Comparison of ENCODE assay signal across 8 cellular contexts in genomic region chr2:57549642-57550102, GRCh38.
A peak's percentile ranks its signal among the peaks of the same experiment; 100 is the strongest.
DNase-seq lines count a peak whose midpoint lies in the region; ATAC-seq and TF ChIP-seq lines count a peak whose summit lies in the region.

No MANE protein-coding gene starts in this region.

- no peak overlapping the region for H3K4me3 Mint-ChIP-seq in activated CD4-positive, alpha-beta T cell treated with anti-CD3 and anti-CD28 coated beads for 36 hours
- no peak overlapping the region for H3K4me3 Mint-ChIP-seq in activated CD4-positive, alpha-beta T cell treated with anti-CD3 and anti-CD28 coated beads, Interleukin-2, amount 10 ng/mL, durations not matched to agents 24 days and 14 days

- TF ChIP-seq CTCF in cardiac fibroblast (IDR thresholded peaks at IDR 0.05; ENCODE audit: low read depth, low read length): peak; percentile 35
- TF ChIP-seq CTCF in gastroesophageal sphincter (IDR thresholded peaks at IDR 0.05): no peak
- no peak for TF ChIP-seq CTCF in esophagus squamous epithelium (IDR thresholded peaks at IDR 0.05)

- CTCF ChIA-PET in activated CD4-positive, alpha-beta T cell treated with anti-CD3 and anti-CD28 coated beads for 36 hours (lab: Charles Lee): no interaction called here

- H3K36me3 Mint-ChIP-seq in activated CD4-positive, alpha-beta T cell treated with anti-CD3 and anti-CD28 coated beads for 36 hours (ENCODE audit: low read depth): no peaks in the 10 kb centered on the region
- no peaks in the 10 kb centered on the region for H3K36me3 Mint-ChIP-seq in activated CD4-positive, alpha-beta T cell treated with anti-CD3 and anti-CD28 coated beads, Interleukin-2, amount 10 ng/mL, durations not matched to agents 24 days and 14 days (ENCODE audit: low read depth)

- H3K4me3 ChIP-seq in cardiac fibroblast (replicated peaks in 1 of 2; ENCODE audit: low read depth in 2 of 2, low read length in 2 of 2): no peak overlapping the region
- H3K4me3 ChIP-seq in gastroesophageal sphincter: no peak overlapping the region
- no peak overlapping the region for H3K4me3 ChIP-seq in esophagus squamous epithelium

- no peaks in the 10 kb centered on the region for H3K27me3 Mint-ChIP-seq in activated CD4-positive, alpha-beta T cell treated with anti-CD3 and anti-CD28 coated beads for 36 hours
- no peaks in the 10 kb centered on the region for H3K27me3 Mint-ChIP-seq in activated CD4-positive, alpha-beta T cell treated with anti-CD3 and anti-CD28 coated beads, Interleukin-2, amount 10 ng/mL, durations not matched to agents 24 days and 14 days

- TF ChIP-seq EP300 in gastroesophageal sphincter (IDR thresholded peaks at IDR 0.05): no peak

- H3K27ac ChIP-seq in gastroesophageal sphincter (no peak overlapping the region), esophagus squamous epithelium (no peak overlapping the region)

- H3K27ac Mint-ChIP-seq in activated CD4-positive, alpha-beta T cell treated with anti-CD3 and anti-CD28 coated beads for 36 hours: no peak overlapping the region
- H3K27ac Mint-ChIP-seq in activated CD4-positive, alpha-beta T cell treated with anti-CD3 and anti-CD28 coated beads, Interleukin-2, amount 10 ng/mL, durations not matched to agents 24 days and 14 days: no peak overlapping the region

- peaks cover 3% of the 10 kb centered on the region for H3K4me1 Mint-ChIP-seq in activated CD4-positive, alpha-beta T cell treated with anti-CD3 and anti-CD28 coated beads for 36 hours
- H3K4me1 Mint-ChIP-seq in activated CD4-positive, alpha-beta T cell treated with anti-CD3 and anti-CD28 coated beads, Interleukin-2, amount 10 ng/mL, durations not matched to agents 24 days and 14 days: no peaks in the 10 kb centered on the region

- no peaks in the 10 kb centered on the region for H3K36me3 ChIP-seq in gastroesophageal sphincter
- no peaks in the 10 kb centered on the region for H3K36me3 ChIP-seq in esophagus squamous epithelium

- H3K9me3 ChIP-seq in gastroesophageal sphincter (peaks cover 0 to 11% (median 0%) of the 10 kb centered on the region in 3 donors), esophagus squamous epithelium (peaks cover 0 to 13% (median 0%) of the 10 kb centered on the region in 3 donors)

- WGBS in gastroesophageal sphincter (ENCODE audit: low coverage in 1 of 2), 2 donors: 43 to 52% methylated on average over 5 of the region's 5 CpGs
- 39 to 49% methylated on average over 5 of the region's 5 CpGs for WGBS in esophagus squamous epithelium, 2 donors

- H3K9me3 Mint-ChIP-seq in activated CD4-positive, alpha-beta T cell treated with anti-CD3 and anti-CD28 coated beads for 36 hours (ENCODE audit: low read depth): peaks cover 6% of the 10 kb centered on the region
- no peaks in the 10 kb centered on the region for H3K9me3 Mint-ChIP-seq in activated CD4-positive, alpha-beta T cell treated with anti-CD3 and anti-CD28 coated beads, Interleukin-2, amount 10 ng/mL, durations not matched to agents 24 days and 14 days

- peak; percentile 91 for ATAC-seq in activated CD4-positive, alpha-beta T cell treated with anti-CD3 and anti-CD28 coated beads for 36 hours
- ATAC-seq in HG02588 (IDR thresholded peaks at IDR 0.05; ENCODE audit: unreplicated experiment) (peak; percentile 59), gastroesophageal sphincter (no peak), HG03457 (IDR thresholded peaks at IDR 0.05; ENCODE audit: unreplicated experiment) (no peak)

- DNase-seq in activated CD4-positive, alpha-beta T cell treated with anti-CD3 and anti-CD28 coated beads for 36 hours: peak; percentile 8
- no peak for DNase-seq in activated CD4-positive, alpha-beta T cell treated with anti-CD3 and anti-CD28 coated beads, Interleukin-2, amount 10 ng/mL, durations not matched to agents 24 days and 14 days
- DNase-seq in NCI-H1694 (lab: John Stamatoyannopoulos, UW) (peak; percentile 46), cardiac fibroblast (ENCODE audit: low read depth in 2 of 2) (peak in 1 of 2 donors; percentile 25), esophagus squamous epithelium (lab: John Stamatoyannopoulos, UW) (no peak)

- H3K27me3 ChIP-seq in gastroesophageal sphincter: peaks cover 3% of the 10 kb centered on the region
- no peaks in the 10 kb centered on the region for H3K27me3 ChIP-seq in esophagus squamous epithelium

- no peak for TF ChIP-seq POLR2A in gastroesophageal sphincter (IDR thresholded peaks at IDR 0.05)
- no peak for TF ChIP-seq POLR2A in esophagus squamous epithelium (IDR thresholded peaks at IDR 0.05)

- POLR2A ChIA-PET in activated CD4-positive, alpha-beta T cell treated with anti-CD3 and anti-CD28 coated beads for 36 hours (lab: Charles Lee): no interaction called here

- intact Hi-C loops in activated CD4-positive, alpha-beta T cell treated with anti-CD3 and anti-CD28 coated beads for 36 hours (cut with DNase I, micrococcal nuclease): no loop called here
- intact Hi-C loops in activated CD4-positive, alpha-beta T cell treated with anti-CD3 and anti-CD28 coated beads, Interleukin-2, amount 10 ng/mL, durations not matched to agents 24 days and 14 days (cut with micrococcal nuclease): no loop called here
- intact Hi-C loops in esophagus squamous epithelium (cut with DNase I): no loop called here

- H3K4me1 ChIP-seq in gastroesophageal sphincter: no peaks in the 10 kb centered on the region
- H3K4me1 ChIP-seq in esophagus squamous epithelium: no peaks in the 10 kb centered on the region

Comparison
In these comparisons a context has a peak if more than half of its experiments do, and no peak if none do; other contexts are left out.
1. DNase-seq: peak in activated CD4-positive, alpha-beta T cell treated with anti-CD3 and anti-CD28 coated beads for 36 hours (single experiment) and NCI-H1694 (single experiment); none in activated CD4-positive, alpha-beta T cell treated with anti-CD3 and anti-CD28 coated beads, Interleukin-2, amount 10 ng/mL, durations not matched to agents 24 days and 14 days (single experiment) and esophagus squamous epithelium (single experiment).
2. ATAC-seq: peak in activated CD4-positive, alpha-beta T cell treated with anti-CD3 and anti-CD28 coated beads for 36 hours (single experiment) and HG02588 (single experiment); none in gastroesophageal sphincter (single experiment) and HG03457 (single experiment).